Comparison of ENCODE assay signal across 1 cellular context in the genomic region with DNA sequence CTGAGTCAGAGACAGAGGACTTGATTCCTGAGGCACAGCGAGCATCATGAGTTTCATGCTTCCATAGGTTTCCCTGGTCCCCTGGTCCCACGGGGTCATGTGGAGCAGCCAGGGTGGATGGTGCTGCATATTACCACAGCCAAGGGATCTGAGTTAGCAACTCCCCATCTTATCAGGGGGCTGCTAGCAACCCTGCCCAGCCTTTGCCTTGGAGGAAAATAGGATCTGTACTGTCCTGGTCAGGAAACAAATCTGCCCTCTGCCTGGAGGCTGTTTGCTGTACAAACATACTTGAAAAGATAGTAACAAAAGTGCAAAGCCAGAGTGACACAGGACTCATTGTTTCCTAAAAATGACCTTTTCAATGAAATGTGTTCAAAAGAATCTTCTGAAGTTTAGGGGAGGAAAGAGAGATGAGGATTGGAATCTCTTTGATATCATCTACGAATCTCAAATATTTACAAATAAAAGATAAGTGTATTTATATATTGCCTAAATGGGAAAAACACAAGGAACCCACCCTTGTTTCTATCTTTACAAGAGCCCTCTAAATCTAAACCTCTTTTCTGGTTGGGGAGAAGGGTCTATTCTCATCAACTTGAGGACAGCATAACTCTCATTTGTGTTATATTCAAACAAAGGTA.
TF ChIP-seq lines count a peak whose summit lies in the region.

No MANE protein-coding gene starts in this region.

TF ChIP-seq in HepG2, 621 proteins besides CTCF, POLR2A, EP300 and RAD21 (continued from another document and continues in another):
- TF ChIP-seq, protein P1, sequence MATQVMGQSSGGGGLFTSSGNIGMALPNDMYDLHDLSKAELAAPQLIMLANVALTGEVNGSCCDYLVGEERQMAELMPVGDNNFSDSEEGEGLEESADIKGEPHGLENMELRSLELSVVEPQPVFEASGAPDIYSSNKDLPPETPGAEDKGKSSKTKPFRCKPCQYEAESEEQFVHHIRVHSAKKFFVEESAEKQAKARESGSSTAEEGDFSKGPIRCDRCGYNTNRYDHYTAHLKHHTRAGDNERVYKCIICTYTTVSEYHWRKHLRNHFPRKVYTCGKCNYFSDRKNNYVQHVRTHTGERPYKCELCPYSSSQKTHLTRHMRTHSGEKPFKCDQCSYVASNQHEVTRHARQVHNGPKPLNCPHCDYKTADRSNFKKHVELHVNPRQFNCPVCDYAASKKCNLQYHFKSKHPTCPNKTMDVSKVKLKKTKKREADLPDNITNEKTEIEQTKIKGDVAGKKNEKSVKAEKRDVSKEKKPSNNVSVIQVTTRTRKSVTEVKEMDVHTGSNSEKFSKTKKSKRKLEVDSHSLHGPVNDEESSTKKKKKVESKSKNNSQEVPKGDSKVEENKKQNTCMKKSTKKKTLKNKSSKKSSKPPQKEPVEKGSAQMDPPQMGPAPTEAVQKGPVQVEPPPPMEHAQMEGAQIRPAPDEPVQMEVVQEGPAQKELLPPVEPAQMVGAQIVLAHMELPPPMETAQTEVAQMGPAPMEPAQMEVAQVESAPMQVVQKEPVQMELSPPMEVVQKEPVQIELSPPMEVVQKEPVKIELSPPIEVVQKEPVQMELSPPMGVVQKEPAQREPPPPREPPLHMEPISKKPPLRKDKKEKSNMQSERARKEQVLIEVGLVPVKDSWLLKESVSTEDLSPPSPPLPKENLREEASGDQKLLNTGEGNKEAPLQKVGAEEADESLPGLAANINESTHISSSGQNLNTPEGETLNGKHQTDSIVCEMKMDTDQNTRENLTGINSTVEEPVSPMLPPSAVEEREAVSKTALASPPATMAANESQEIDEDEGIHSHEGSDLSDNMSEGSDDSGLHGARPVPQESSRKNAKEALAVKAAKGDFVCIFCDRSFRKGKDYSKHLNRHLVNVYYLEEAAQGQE (IDR thresholded peaks at IDR 0.05; ENCODE audit: borderline replicate concordance in 1 of 2, low read depth in 1 of 2, low read length in 2 of 2) = peak in 1 of 2 experiments; percentile 52; a peak in 1 of 4 replicates
- no peak for TF ChIP-seq FOXM1 (CRISPR knock-in tag; IDR thresholded peaks at IDR 0.05)
- no peak for TF ChIP-seq ZNF776 (CRISPR knock-in tag; IDR thresholded peaks at IDR 0.05)
- TF ChIP-seq, protein P2, sequence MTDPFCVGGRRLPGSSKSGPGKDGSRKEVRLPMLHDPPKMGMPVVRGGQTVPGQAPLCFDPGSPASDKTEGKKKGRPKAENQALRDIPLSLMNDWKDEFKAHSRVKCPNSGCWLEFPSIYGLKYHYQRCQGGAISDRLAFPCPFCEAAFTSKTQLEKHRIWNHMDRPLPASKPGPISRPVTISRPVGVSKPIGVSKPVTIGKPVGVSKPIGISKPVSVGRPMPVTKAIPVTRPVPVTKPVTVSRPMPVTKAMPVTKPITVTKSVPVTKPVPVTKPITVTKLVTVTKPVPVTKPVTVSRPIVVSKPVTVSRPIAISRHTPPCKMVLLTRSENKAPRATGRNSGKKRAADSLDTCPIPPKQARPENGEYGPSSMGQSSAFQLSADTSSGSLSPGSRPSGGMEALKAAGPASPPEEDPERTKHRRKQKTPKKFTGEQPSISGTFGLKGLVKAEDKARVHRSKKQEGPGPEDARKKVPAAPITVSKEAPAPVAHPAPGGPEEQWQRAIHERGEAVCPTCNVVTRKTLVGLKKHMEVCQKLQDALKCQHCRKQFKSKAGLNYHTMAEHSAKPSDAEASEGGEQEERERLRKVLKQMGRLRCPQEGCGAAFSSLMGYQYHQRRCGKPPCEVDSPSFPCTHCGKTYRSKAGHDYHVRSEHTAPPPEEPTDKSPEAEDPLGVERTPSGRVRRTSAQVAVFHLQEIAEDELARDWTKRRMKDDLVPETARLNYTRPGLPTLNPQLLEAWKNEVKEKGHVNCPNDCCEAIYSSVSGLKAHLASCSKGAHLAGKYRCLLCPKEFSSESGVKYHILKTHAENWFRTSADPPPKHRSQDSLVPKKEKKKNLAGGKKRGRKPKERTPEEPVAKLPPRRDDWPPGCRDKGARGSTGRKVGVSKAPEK (CRISPR knock-in tag; IDR thresholded peaks at IDR 0.05; ENCODE audit: borderline replicate concordance) = no peak
- TF ChIP-seq CEBPG (CRISPR knock-in tag; IDR thresholded peaks at IDR 0.05) = peak; percentile 43; the same call in 1 of the 2 replicates
- TF ChIP-seq SKI (IDR thresholded peaks at IDR 0.05; ENCODE audit: partially characterized antibody) = no peak
- TF ChIP-seq, protein P3, sequence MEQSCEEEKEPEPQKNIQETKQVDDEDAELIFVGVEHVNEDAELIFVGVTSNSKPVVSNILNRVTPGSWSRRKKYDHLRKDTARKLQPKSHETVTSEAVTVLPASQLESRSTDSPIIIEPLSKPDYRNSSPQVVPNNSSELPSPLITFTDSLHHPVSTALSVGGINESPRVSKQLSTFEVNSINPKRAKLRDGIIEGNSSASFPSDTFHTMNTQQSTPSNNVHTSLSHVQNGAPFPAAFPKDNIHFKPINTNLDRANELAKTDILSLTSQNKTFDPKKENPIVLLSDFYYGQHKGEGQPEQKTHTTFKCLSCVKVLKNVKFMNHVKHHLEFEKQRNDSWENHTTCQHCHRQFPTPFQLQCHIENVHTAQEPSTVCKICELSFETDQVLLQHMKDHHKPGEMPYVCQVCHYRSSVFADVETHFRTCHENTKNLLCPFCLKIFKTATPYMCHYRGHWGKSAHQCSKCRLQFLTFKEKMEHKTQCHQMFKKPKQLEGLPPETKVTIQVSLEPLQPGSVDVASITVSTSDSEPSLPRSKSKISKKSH (CRISPR knock-in tag; IDR thresholded peaks at IDR 0.05; ENCODE audit: borderline replicate concordance) = no peak
- no peak for TF ChIP-seq NFIB (CRISPR knock-in tag; IDR thresholded peaks at IDR 0.05; ENCODE audit: borderline replicate concordance)
- no peak for TF ChIP-seq ZNF263 (CRISPR knock-in tag; IDR thresholded peaks at IDR 0.05)
- no peak for TF ChIP-seq MAFF (IDR thresholded peaks at IDR 0.05; ENCODE audit: low read depth, low read length)
- TF ChIP-seq, protein P4, sequence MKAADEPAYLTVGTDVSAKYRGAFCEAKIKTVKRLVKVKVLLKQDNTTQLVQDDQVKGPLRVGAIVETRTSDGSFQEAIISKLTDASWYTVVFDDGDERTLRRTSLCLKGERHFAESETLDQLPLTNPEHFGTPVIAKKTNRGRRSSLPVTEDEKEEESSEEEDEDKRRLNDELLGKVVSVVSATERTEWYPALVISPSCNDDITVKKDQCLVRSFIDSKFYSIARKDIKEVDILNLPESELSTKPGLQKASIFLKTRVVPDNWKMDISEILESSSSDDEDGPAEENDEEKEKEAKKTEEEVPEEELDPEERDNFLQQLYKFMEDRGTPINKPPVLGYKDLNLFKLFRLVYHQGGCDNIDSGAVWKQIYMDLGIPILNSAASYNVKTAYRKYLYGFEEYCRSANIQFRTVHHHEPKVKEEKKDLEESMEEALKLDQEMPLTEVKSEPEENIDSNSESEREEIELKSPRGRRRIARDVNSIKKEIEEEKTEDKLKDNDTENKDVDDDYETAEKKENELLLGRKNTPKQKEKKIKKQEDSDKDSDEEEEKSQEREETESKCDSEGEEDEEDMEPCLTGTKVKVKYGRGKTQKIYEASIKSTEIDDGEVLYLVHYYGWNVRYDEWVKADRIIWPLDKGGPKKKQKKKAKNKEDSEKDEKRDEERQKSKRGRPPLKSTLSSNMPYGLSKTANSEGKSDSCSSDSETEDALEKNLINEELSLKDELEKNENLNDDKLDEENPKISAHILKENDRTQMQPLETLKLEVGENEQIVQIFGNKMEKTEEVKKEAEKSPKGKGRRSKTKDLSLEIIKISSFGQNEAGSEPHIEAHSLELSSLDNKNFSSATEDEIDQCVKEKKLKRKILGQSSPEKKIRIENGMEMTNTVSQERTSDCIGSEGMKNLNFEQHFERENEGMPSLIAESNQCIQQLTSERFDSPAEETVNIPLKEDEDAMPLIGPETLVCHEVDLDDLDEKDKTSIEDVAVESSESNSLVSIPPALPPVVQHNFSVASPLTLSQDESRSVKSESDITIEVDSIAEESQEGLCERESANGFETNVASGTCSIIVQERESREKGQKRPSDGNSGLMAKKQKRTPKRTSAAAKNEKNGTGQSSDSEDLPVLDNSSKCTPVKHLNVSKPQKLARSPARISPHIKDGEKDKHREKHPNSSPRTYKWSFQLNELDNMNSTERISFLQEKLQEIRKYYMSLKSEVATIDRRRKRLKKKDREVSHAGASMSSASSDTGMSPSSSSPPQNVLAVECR (CRISPR knock-in tag; IDR thresholded peaks at IDR 0.05; ENCODE audit: borderline replicate concordance) = peak; percentile 29; the same call in 1 of the 2 replicates
- TF ChIP-seq, protein P5, sequence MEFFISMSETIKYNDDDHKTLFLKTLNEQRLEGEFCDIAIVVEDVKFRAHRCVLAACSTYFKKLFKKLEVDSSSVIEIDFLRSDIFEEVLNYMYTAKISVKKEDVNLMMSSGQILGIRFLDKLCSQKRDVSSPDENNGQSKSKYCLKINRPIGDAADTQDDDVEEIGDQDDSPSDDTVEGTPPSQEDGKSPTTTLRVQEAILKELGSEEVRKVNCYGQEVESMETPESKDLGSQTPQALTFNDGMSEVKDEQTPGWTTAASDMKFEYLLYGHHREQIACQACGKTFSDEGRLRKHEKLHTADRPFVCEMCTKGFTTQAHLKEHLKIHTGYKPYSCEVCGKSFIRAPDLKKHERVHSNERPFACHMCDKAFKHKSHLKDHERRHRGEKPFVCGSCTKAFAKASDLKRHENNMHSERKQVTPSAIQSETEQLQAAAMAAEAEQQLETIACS (CRISPR knock-in tag; IDR thresholded peaks at IDR 0.05) = no peak
- TF ChIP-seq, protein P6, sequence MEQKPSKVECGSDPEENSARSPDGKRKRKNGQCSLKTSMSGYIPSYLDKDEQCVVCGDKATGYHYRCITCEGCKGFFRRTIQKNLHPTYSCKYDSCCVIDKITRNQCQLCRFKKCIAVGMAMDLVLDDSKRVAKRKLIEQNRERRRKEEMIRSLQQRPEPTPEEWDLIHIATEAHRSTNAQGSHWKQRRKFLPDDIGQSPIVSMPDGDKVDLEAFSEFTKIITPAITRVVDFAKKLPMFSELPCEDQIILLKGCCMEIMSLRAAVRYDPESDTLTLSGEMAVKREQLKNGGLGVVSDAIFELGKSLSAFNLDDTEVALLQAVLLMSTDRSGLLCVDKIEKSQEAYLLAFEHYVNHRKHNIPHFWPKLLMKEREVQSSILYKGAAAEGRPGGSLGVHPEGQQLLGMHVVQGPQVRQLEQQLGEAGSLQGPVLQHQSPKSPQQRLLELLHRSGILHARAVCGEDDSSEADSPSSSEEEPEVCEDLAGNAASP (CRISPR knock-in tag; IDR thresholded peaks at IDR 0.05; ENCODE audit: borderline replicate concordance) = peak; percentile 84; the same call in 1 of the 2 replicates
- TF ChIP-seq, protein P7, sequence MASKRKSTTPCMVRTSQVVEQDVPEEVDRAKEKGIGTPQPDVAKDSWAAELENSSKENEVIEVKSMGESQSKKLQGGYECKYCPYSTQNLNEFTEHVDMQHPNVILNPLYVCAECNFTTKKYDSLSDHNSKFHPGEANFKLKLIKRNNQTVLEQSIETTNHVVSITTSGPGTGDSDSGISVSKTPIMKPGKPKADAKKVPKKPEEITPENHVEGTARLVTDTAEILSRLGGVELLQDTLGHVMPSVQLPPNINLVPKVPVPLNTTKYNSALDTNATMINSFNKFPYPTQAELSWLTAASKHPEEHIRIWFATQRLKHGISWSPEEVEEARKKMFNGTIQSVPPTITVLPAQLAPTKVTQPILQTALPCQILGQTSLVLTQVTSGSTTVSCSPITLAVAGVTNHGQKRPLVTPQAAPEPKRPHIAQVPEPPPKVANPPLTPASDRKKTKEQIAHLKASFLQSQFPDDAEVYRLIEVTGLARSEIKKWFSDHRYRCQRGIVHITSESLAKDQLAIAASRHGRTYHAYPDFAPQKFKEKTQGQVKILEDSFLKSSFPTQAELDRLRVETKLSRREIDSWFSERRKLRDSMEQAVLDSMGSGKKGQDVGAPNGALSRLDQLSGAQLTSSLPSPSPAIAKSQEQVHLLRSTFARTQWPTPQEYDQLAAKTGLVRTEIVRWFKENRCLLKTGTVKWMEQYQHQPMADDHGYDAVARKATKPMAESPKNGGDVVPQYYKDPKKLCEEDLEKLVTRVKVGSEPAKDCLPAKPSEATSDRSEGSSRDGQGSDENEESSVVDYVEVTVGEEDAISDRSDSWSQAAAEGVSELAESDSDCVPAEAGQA (IDR thresholded peaks at IDR 0.05; ENCODE audit: low read depth) = no peak
- TF ChIP-seq, protein P7 (CRISPR knock-in tag; IDR thresholded peaks at IDR 0.05; ENCODE audit: borderline replicate concordance) = no peak
- no peak for TF ChIP-seq ZNF10 (CRISPR knock-in tag; IDR thresholded peaks at IDR 0.05; ENCODE audit: borderline replicate concordance, low read depth)
- no peak for TF ChIP-seq ZFP36L1 (CRISPR knock-in tag; IDR thresholded peaks at IDR 0.05)
- no peak for TF ChIP-seq TBP (CRISPR knock-in tag; IDR thresholded peaks at IDR 0.05)
- TF ChIP-seq ZNF569 (CRISPR knock-in tag; IDR thresholded peaks at IDR 0.05; ENCODE audit: borderline replicate concordance) = no peak
- TF ChIP-seq, protein P8, sequence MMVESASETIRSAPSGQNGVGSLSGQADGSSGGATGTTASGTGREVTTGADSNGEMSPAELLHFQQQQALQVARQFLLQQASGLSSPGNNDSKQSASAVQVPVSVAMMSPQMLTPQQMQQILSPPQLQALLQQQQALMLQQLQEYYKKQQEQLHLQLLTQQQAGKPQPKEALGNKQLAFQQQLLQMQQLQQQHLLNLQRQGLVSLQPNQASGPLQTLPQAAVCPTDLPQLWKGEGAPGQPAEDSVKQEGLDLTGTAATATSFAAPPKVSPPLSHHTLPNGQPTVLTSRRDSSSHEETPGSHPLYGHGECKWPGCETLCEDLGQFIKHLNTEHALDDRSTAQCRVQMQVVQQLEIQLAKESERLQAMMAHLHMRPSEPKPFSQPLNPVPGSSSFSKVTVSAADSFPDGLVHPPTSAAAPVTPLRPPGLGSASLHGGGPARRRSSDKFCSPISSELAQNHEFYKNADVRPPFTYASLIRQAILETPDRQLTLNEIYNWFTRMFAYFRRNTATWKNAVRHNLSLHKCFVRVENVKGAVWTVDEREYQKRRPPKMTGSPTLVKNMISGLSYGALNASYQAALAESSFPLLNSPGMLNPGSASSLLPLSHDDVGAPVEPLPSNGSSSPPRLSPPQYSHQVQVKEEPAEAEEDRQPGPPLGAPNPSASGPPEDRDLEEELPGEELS (CRISPR knock-in tag; IDR thresholded peaks at IDR 0.05) = peak; percentile 86
- TF ChIP-seq CENPT (CRISPR knock-in tag; IDR thresholded peaks at IDR 0.05; ENCODE audit: low read depth) = no peak
- TF ChIP-seq, protein P9, sequence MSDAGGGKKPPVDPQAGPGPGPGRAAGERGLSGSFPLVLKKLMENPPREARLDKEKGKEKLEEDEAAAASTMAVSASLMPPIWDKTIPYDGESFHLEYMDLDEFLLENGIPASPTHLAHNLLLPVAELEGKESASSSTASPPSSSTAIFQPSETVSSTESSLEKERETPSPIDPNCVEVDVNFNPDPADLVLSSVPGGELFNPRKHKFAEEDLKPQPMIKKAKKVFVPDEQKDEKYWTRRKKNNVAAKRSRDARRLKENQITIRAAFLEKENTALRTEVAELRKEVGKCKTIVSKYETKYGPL (CRISPR knock-in tag; IDR thresholded peaks at IDR 0.05) = 0 out of 2 replicates have a peak, but pooled peaks have one; percentile 37
